Comparison of ENCODE assay signal across 10 cellular contexts in genomic region chr3:186786810-186787375, GRCh38. TPM values are rescaled to one million over a fixed set of nuclear protein-coding genes. Genes with fewer than 3 reads are reported as not detected.
DNase-seq lines count a peak whose midpoint lies in the region; ATAC-seq, FAIRE-seq and TF ChIP-seq lines count a peak whose summit lies in the region.
"Had no signal": no experiment of that assay in that cellular context is flagged by ENCODE, and none has a peak within 500 bp of the region (broad histone marks: within the 10 kb centered on the region; RNA-seq: fewer than 3 reads in every experiment).

No MANE protein-coding gene starts in this region.

- in situ Hi-C loops in GM12878 (cut with MboI) = loop anchor here (25.0 kb wide), 1 partner anchor 850 kb away; the partner anchor contains the start of gene TRA2B

- POLR2A ChIA-PET in GM12878 (lab: Charles Lee) = interaction anchor here (1.0 kb wide), 2 partner anchors 17 to 214 kb away, joined by 3 read pairs; no protein-coding TSS in a partner anchor

- no TSS peak for BruUV-seq in GM12878 (replicated peaks; lab: Mats Ljungman, UMichigan)

- H3K27ac ChIP-seq in BLaER1 treated with 17β-estradiol and CSF1 and Interleukin-3, amounts not matched to agents 10 nM and 100 nM = peak overlapping the region in 8 of 11 experiments; percentile 0 to 100 (median 16); a peak in 10 of 22 replicates
- H3K27ac ChIP-seq in HL-60 (replicated peaks) = peak overlapping the region; percentile 99
- H3K27ac ChIP-seq in GM12878 (ENCODE audit: control insufficient read depth, insufficient read depth) = peak overlapping the region; percentile 18; the same call in 1 of the 2 replicates
- no peak overlapping the region for H3K27ac ChIP-seq in muscle layer of duodenum (ENCODE audit: low read length)

- no peak for FAIRE-seq in GM12878 (lab: Jason Lieb, UNC)

- intact Hi-C loops in GM12878 (cut with micrococcal nuclease; ENCODE audit: unreplicated experiment) = loop anchor here (10.0 kb wide), 1 partner anchor 238 kb away; no protein-coding TSS in a partner anchor
- intact Hi-C loops in posterior cingulate gyrus (cut with DNase I) = loop anchor here (5.0 kb wide), 1 partner anchor 215 kb away; the partner anchor contains the start of gene DNAJB11

- peaks cover 64 to 78% (median 70%) of the 10 kb centered on the region in 11 experiments for H3K36me3 ChIP-seq in BLaER1 treated with 17β-estradiol and CSF1 and Interleukin-3, amounts not matched to agents 10 nM and 100 nM
- H3K36me3 ChIP-seq in GM12878 (ENCODE audit: control insufficient read depth in 2 of 2, insufficient read depth in 2 of 2, low read length in 1 of 2) (peaks cover 21 to 55% of the 10 kb centered on the region in 2 experiments), muscle layer of duodenum (ENCODE audit: control insufficient read depth in 1 of 2, insufficient read depth in 2 of 2, low read length in 2 of 2) (peaks cover 64 to 68% of the 10 kb centered on the region in 2 donors)
- H3K36me3 ChIP-seq: uterus had no signal

- WGBS in GM12878 (ENCODE audit: insufficient coverage, insufficient replicate concordance, low lambda C conversion rate, missing lambda C conversion rate) = 6% methylated on average over 5 of the region's 5 CpGs

- H2AFZ ChIP-seq in GM12878 (ENCODE audit: control insufficient read depth, low read depth, low read length) = no peak overlapping the region

- peaks cover 30 to 61% (median 48%) of the 10 kb centered on the region in 10 experiments for H3K4me1 ChIP-seq in BLaER1 treated with 17β-estradiol and CSF1 and Interleukin-3, amounts not matched to agents 10 nM and 100 nM
- H3K4me1 ChIP-seq in GM12878 (ENCODE audit: control insufficient read depth, insufficient read depth, low read length) (no peaks in the 10 kb centered on the region), muscle layer of duodenum (ENCODE audit: control insufficient read depth in 1 of 2, insufficient read depth in 2 of 2, low read length in 2 of 2) (peaks cover 30 to 47% of the 10 kb centered on the region in 2 donors)

- peak overlapping the region; percentile 88 to 99 (median 94); a peak in 18 of 20 replicates for H3K4me3 ChIP-seq in BLaER1 treated with 17β-estradiol and CSF1 and Interleukin-3, amounts not matched to agents 10 nM and 100 nM
- H3K4me3 ChIP-seq in HL-60 (replicated peaks; ENCODE audit: insufficient read depth, low read length) (peak overlapping the region; percentile 89), GM12878 (peak overlapping the region; percentile 78), muscle layer of duodenum (ENCODE audit: low read depth in 1 of 2, low read length in 2 of 2) (peak overlapping the region; percentile 99)

- H3K9me3 ChIP-seq in BLaER1 treated with 17β-estradiol and CSF1 and Interleukin-3, amounts not matched to agents 10 nM and 100 nM (replicated peaks in 1 of 11) = peaks cover 0 to 9% (median 0%) of the 10 kb centered on the region in 11 experiments; a peak in 4 of 22 replicates
- H3K9me3 ChIP-seq in GM12878 (replicated peaks; ENCODE audit: control insufficient read depth, insufficient read depth, low read length) (no peaks in the 10 kb centered on the region; the same call in 1 of the 3 replicates), muscle layer of duodenum (ENCODE audit: control insufficient read depth in 1 of 2, low read length in 2 of 2) (no peaks in the 10 kb centered on the region)
- H3K9me3 ChIP-seq: uterus had no signal

- H3K79me2 ChIP-seq in GM12878 (ENCODE audit: control insufficient read depth, insufficient read depth, low read length) = peaks cover 64% of the 10 kb centered on the region

- SMC1A ChIA-PET in GM12878 (lab: Charles Lee; ENCODE audit: uncharacterized antibody, unreplicated experiment) = interaction anchor here (2.2 kb wide), 1 partner anchor 19 kb away, joined by 6 read pairs; no protein-coding TSS in a partner anchor

- H4K20me1 ChIP-seq in BLaER1 treated with 17β-estradiol and CSF1 and Interleukin-3, amounts not matched to agents 10 nM and 100 nM = peaks cover 76 to 84% (median 81%) of the 10 kb centered on the region in 11 experiments
- peaks cover 22% of the 10 kb centered on the region; the same call in 1 of the 2 replicates for H4K20me1 ChIP-seq in GM12878 (ENCODE audit: control insufficient read depth, insufficient read depth)

- no peak for TF ChIP-seq EP300 in GM12878 (IDR thresholded peaks at IDR 0.05; ENCODE audit: borderline replicate concordance in 1 of 2, control insufficient read depth in 1 of 2, low read depth in 2 of 2, low read length in 2 of 2)

- no peaks in the 10 kb centered on the region for H3K27me3 ChIP-seq in BLaER1 treated with 17β-estradiol and CSF1 and Interleukin-3, amounts not matched to agents 10 nM and 100 nM
- no peaks in the 10 kb centered on the region for H3K27me3 ChIP-seq in HL-60 (ENCODE audit: insufficient read depth, poor library complexity, severe bottlenecking)
- no peaks in the 10 kb centered on the region for H3K27me3 ChIP-seq in GM12878 (replicated peaks in 1 of 2; ENCODE audit: control insufficient read depth in 2 of 2, insufficient read depth in 2 of 2, low read length in 1 of 2)
- H3K27me3 ChIP-seq in muscle layer of duodenum (ENCODE audit: low read depth, low read length) = no peaks in the 10 kb centered on the region
- H3K27me3 ChIP-seq: uterus had no signal

- H3K4me2 ChIP-seq in BLaER1 treated with 17β-estradiol and CSF1 and Interleukin-3, amounts not matched to agents 10 nM and 100 nM = peak overlapping the region; percentile 81 to 98 (median 94)
- H3K4me2 ChIP-seq in GM12878 (ENCODE audit: control insufficient read depth, insufficient read depth) = peak overlapping the region; percentile 64

- DNase-seq in HL-60 (ENCODE audit: low read depth in 1 of 2, low spot score in 1 of 2) (no peak), GM12878 (ENCODE audit: low read depth, low spot score) (no peak), dedifferentiated amniotic fluid mesenchymal stem cell (ENCODE audit: extremely low spot score) (no peak), posterior cingulate gyrus (no peak), SKM-1 treated with dmso at 0.1 percent for 144 hours (lab: John Stamatoyannopoulos, UW; ENCODE audit: unreplicated experiment) (no peak)
- DNase-seq: OCI-M1, uterus had no signal

- TF ChIP-seq RAD21 in GM12878 (IDR thresholded peaks at IDR 0.05; ENCODE audit: insufficient read depth, low read depth, low read length) = no peak

- peak; percentile 27; the same call in 1 of the 2 replicates for TF ChIP-seq POLR2A in GM12878 (IDR thresholded peaks at IDR 0.05; ENCODE audit: low read depth, low read length)

- CTCF ChIA-PET in GM12878 (lab: Yijun Ruan, JAX) = no interaction called here

- H3K9ac ChIP-seq in BLaER1 treated with 17β-estradiol and CSF1 and Interleukin-3, amounts not matched to agents 10 nM and 100 nM = peak overlapping the region; percentile 94 to 100 (median 99)
- H3K9ac ChIP-seq in GM12878 (ENCODE audit: control insufficient read depth, insufficient read depth, low read length) = peak overlapping the region; percentile 100

- ATAC-seq in GM12878 (no peak), GM19455 (IDR thresholded peaks at IDR 0.05; ENCODE audit: unreplicated experiment) (no peak)

- RAD21 ChIA-PET in GM12878 (lab: Charles Lee; ENCODE audit: unreplicated experiment) = no interaction called here

- TF ChIP-seq CTCF in HL-60 (IDR thresholded peaks at IDR 0.05; ENCODE audit: insufficient read depth, low read length) (no peak), GM12878 (IDR thresholded peaks at IDR 0.05 in 2 of 3, conservative IDR thresholded peaks at IDR 0.05 in 1 of 3; ENCODE audit: control insufficient read depth in 2 of 3, extremely low read depth in 1 of 3, insufficient read depth in 1 of 3, low read depth in 3 of 3, low read length in 3 of 3) (no peak)

RNA-seq across cellular contexts. Expression of gene EIF4A2, which starts 3.5 kb away (rescaled TPM):
- 983 and 1,030 TPM in 2 replicates for total RNA-seq in GM12878 (2013; cell fraction: nucleolus; rRNA removed)
- total RNA-seq in GM12878 (2014; rRNA removed) = 254 and 334 TPM in 2 replicates
- total RNA-seq in GM12878 (2014; rRNA removed; fragmentation: Illumina TruSeq; extraction: Trizol) = 321 and 331 TPM in 2 replicates
- 255 and 277 TPM in 2 replicates for total RNA-seq in GM12878 (2021)
- polyA plus RNA-seq in GM12878 (2011; ENCODE audit: low read depth) = 199 TPM
- 680 and 939 TPM in 2 replicates for polyA plus RNA-seq in GM12878 (2011; rRNA removed)
- polyA plus RNA-seq in GM12878 (2011; cell fraction: cytosol; rRNA removed) = 144 and 284 TPM in 2 replicates
- 1,051 and 1,062 TPM in 2 replicates for polyA plus RNA-seq in GM12878 (2011; cell fraction: nucleus; rRNA removed)
- polyA plus RNA-seq in GM12878 (2012) = 243 and 320 TPM in 2 replicates
- 321 and 430 TPM in 2 replicates for polyA plus RNA-seq in GM12878 (2014; fragmentation: Illumina TruSeq; extraction: Trizol)
- 100 to 1,000 TPM; 216 to 263 TPM for polyA plus RNA-seq in GM12878 (2014; fragmentation: Nextera tagmentation; extraction: Ambion mirVana)
- polyA plus RNA-seq in GM12878 (2014; rRNA removed) = 305 and 359 TPM in 2 replicates
- 100 to 1,000 TPM; 154 to 159 TPM for polyA plus RNA-seq in GM12878 (2016; fragmentation: Nextera tagmentation; extraction: Ambion mirVana)
- polyA minus RNA-seq in GM12878 (2011; rRNA and poly(A)+ RNA removed) = 229 and 363 TPM in 2 replicates
- polyA minus RNA-seq in GM12878 (2011; cell fraction: cytosol; rRNA and poly(A)+ RNA removed) = 147 and 185 TPM in 2 replicates
- 503 and 643 TPM in 2 replicates for polyA minus RNA-seq in GM12878 (2011; cell fraction: nucleus; rRNA and poly(A)+ RNA removed)

RNA-seq across cellular contexts. Expression of gene RFC4, which starts 19.4 kb away (rescaled TPM):
- total RNA-seq in GM12878 (2013; cell fraction: nucleolus; rRNA removed) = 30.5 and 32.4 TPM in 2 replicates
- 79.8 and 91.8 TPM in 2 replicates for total RNA-seq in GM12878 (2014; rRNA removed)
- 112 and 121 TPM in 2 replicates for total RNA-seq in GM12878 (2014; rRNA removed; fragmentation: Illumina TruSeq; extraction: Trizol)
- total RNA-seq in GM12878 (2021) = 63.8 and 69.2 TPM in 2 replicates
- 99.9 TPM for polyA plus RNA-seq in GM12878 (2011; ENCODE audit: low read depth)
- 49.1 and 58.6 TPM in 2 replicates for polyA plus RNA-seq in GM12878 (2011; rRNA removed)
- 20.8 and 22.0 TPM in 2 replicates for polyA plus RNA-seq in GM12878 (2011; cell fraction: cytosol; rRNA removed)
- polyA plus RNA-seq in GM12878 (2011; cell fraction: nucleus; rRNA removed) = 59.2 and 79.0 TPM in 2 replicates
- polyA plus RNA-seq in GM12878 (2012) = 45.5 and 55.8 TPM in 2 replicates
- polyA plus RNA-seq in GM12878 (2014; fragmentation: Illumina TruSeq; extraction: Trizol) = 104 and 141 TPM in 2 replicates
- 100 to 1,000 TPM; 122 to 139 TPM for polyA plus RNA-seq in GM12878 (2014; fragmentation: Nextera tagmentation; extraction: Ambion mirVana)
- polyA plus RNA-seq in GM12878 (2014; rRNA removed) = 77.6 and 83.1 TPM in 2 replicates
- polyA plus RNA-seq in GM12878 (2016; fragmentation: Nextera tagmentation; extraction: Ambion mirVana) = 100 to 1,000 TPM; 144 TPM
- polyA minus RNA-seq in GM12878 (2011; rRNA and poly(A)+ RNA removed) = 11.3 and 13.9 TPM in 2 replicates
- polyA minus RNA-seq in GM12878 (2011; cell fraction: cytosol; rRNA and poly(A)+ RNA removed) = 11.8 and 15.2 TPM in 2 replicates
- polyA minus RNA-seq in GM12878 (2011; cell fraction: nucleus; rRNA and poly(A)+ RNA removed) = 9.9 and 14.0 TPM in 2 replicates

RNA-seq across cellular contexts. Expression of gene ADIPOQ, which starts 55.6 kb away (rescaled TPM):
- total RNA-seq in GM12878 (2013; cell fraction: nucleolus; rRNA removed) = not detected in 2 replicates
- not detected in 2 replicates for total RNA-seq in GM12878 (2014; rRNA removed)
- total RNA-seq in GM12878 (2014; rRNA removed; fragmentation: Illumina TruSeq; extraction: Trizol) = not detected in 2 replicates
- total RNA-seq in GM12878 (2021) = not detected in 2 replicates
- not detected for polyA plus RNA-seq in GM12878 (2011; ENCODE audit: low read depth)
- not detected in 2 replicates for polyA plus RNA-seq in GM12878 (2011; rRNA removed)
- not detected in 2 replicates for polyA plus RNA-seq in GM12878 (2011; cell fraction: cytosol; rRNA removed)
- not detected in 2 replicates for polyA plus RNA-seq in GM12878 (2011; cell fraction: nucleus; rRNA removed)
- not detected in 2 replicates for polyA plus RNA-seq in GM12878 (2012)
- polyA plus RNA-seq in GM12878 (2014; fragmentation: Illumina TruSeq; extraction: Trizol) = not detected in 2 replicates
- not detected for polyA plus RNA-seq in GM12878 (2014; fragmentation: Nextera tagmentation; extraction: Ambion mirVana)
- polyA plus RNA-seq in GM12878 (2014; rRNA removed) = not detected in 2 replicates
- not detected for polyA plus RNA-seq in GM12878 (2016; fragmentation: Nextera tagmentation; extraction: Ambion mirVana)
- not detected in 2 replicates for polyA minus RNA-seq in GM12878 (2011; rRNA and poly(A)+ RNA removed)
- polyA minus RNA-seq in GM12878 (2011; cell fraction: cytosol; rRNA and poly(A)+ RNA removed) = not detected in 2 replicates
- not detected in 2 replicates for polyA minus RNA-seq in GM12878 (2011; cell fraction: nucleus; rRNA and poly(A)+ RNA removed)
- total RNA-seq: uterus had no signal
